12 cellular contexts compared by ENCODE assay signal in genomic region chr1:97144527-97144926, GRCh38.
DNase-seq lines count a peak whose midpoint lies in the region; ATAC-seq, FAIRE-seq and TF ChIP-seq lines count a peak whose summit lies in the region.
"Had no signal": no experiment of that assay in that cellular context is flagged by ENCODE, and none has a peak within 500 bp of the region (broad histone marks: within the 10 kb centered on the region; RNA-seq: fewer than 3 reads in every experiment).

No MANE protein-coding gene starts in this region.

- FAIRE-seq in GM12878 (lab: Jason Lieb, UNC) (no peak), urothelium cell line (lab: Jason Lieb, UNC) (no peak)
- FAIRE-seq: A204.1 had no signal

- TF ChIP-seq CTCF in MCF 10A (IDR thresholded peaks at IDR 0.05; ENCODE audit: unreplicated experiment) (no peak), breast epithelium (IDR thresholded peaks at IDR 0.05) (no peak), GM12878 (IDR thresholded peaks at IDR 0.05 in 2 of 3, conservative IDR thresholded peaks at IDR 0.05 in 1 of 3; ENCODE audit: control insufficient read depth in 2 of 3, extremely low read depth in 1 of 3, insufficient read depth in 1 of 3, low read depth in 3 of 3, low read length in 3 of 3) (no peak), foreskin keratinocyte (conservative IDR thresholded peaks at IDR 0.05) (no peak)

- DNase-seq in MCF 10A (ENCODE audit: unreplicated experiment) (peak; percentile 68), breast epithelium (ENCODE audit: low spot score in 2 of 2) (no peak), GM12878 (ENCODE audit: low read depth, low spot score) (no peak), foreskin keratinocyte (peak; percentile 49 to 74), urothelium cell line (ENCODE audit: low spot score) (peak; percentile 29), amygdala (lab: John Stamatoyannopoulos, UW) (no peak), HuH-7 (ENCODE audit: low spot score) (no peak)
- DNase-seq: Right ventricle myocardium superior; stimulated activated CD4-positive, alpha-beta T cell treated with anti-CD3 and anti-CD28 coated beads, Interleukin-12 subunit alpha, Interleukin-12 subunit beta, amount 100 ng/mL, for 4 hours had no signal

- H3K27me3 ChIP-seq in breast epithelium (no peaks in the 10 kb centered on the region), GM12878 (replicated peaks in 1 of 2; ENCODE audit: control insufficient read depth in 2 of 2, insufficient read depth in 2 of 2, low read length in 1 of 2) (no peaks in the 10 kb centered on the region), foreskin keratinocyte (no peaks in the 10 kb centered on the region)

- no peak overlapping the region for H3K9ac ChIP-seq in GM12878 (ENCODE audit: control insufficient read depth, insufficient read depth, low read length)

- TF ChIP-seq POLR2A in breast epithelium (IDR thresholded peaks at IDR 0.05) (no peak), GM12878 (IDR thresholded peaks at IDR 0.05; ENCODE audit: low read depth, low read length) (no peak)

- CTCF ChIA-PET in MCF 10A (lab: Yijun Ruan, JAX) (interaction anchor here (0.6 kb wide), 1 partner anchor 1232 kb away, joined by 3 read pairs; no protein-coding TSS in a partner anchor), GM12878 (lab: Yijun Ruan, JAX) (interaction anchor here (0.5 kb wide), 1 partner anchor 162 kb away, joined by 5 read pairs; no protein-coding TSS in a partner anchor)

- H3K36me3 ChIP-seq in breast epithelium = no peaks in the 10 kb centered on the region
- H3K36me3 ChIP-seq in GM12878 (ENCODE audit: control insufficient read depth in 2 of 2, insufficient read depth in 2 of 2, low read length in 1 of 2) = no peaks in the 10 kb centered on the region

- no peaks in the 10 kb centered on the region for H4K20me1 ChIP-seq in GM12878 (ENCODE audit: control insufficient read depth, insufficient read depth)

- H3K79me2 ChIP-seq in GM12878 (ENCODE audit: control insufficient read depth, insufficient read depth, low read length) = no peaks in the 10 kb centered on the region

- H3K27me3 Mint-ChIP-seq in MCF 10A (ENCODE audit: insufficient read depth, unreplicated experiment) = no peaks in the 10 kb centered on the region
- H3K27me3 Mint-ChIP-seq: dendritic cell treated with granulocyte-macrophage colony-stimulating factor and Interleukin-4, amounts not matched to agents 40 ng/mL and 50 ng/mL, for 4 days had no signal

- SMC1A ChIA-PET in GM12878 (lab: Charles Lee; ENCODE audit: uncharacterized antibody, unreplicated experiment) = no interaction called here

- H2AFZ ChIP-seq in GM12878 (ENCODE audit: control insufficient read depth, low read depth, low read length) = no peak overlapping the region

- ATAC-seq in GM12878 (no peak), foreskin keratinocyte (peak; percentile 96), GM19328 (IDR thresholded peaks at IDR 0.05; ENCODE audit: unreplicated experiment) (no peak)

- H3K4me1 ChIP-seq in breast epithelium (no peaks in the 10 kb centered on the region), GM12878 (ENCODE audit: control insufficient read depth, insufficient read depth, low read length) (no peaks in the 10 kb centered on the region), foreskin keratinocyte (peaks cover 18% of the 10 kb centered on the region)

- no peak overlapping the region for H3K4me3 ChIP-seq in breast epithelium
- no peak overlapping the region for H3K4me3 ChIP-seq in GM12878

- H3K9me3 ChIP-seq in breast epithelium = no peaks in the 10 kb centered on the region
- H3K9me3 ChIP-seq in GM12878 (replicated peaks; ENCODE audit: control insufficient read depth, insufficient read depth, low read length) = no peaks in the 10 kb centered on the region

- H3K4me1 Mint-ChIP-seq in MCF 10A (ENCODE audit: insufficient read depth, unreplicated experiment) = peaks cover 48% of the 10 kb centered on the region

- intact Hi-C loops in MCF 10A (cut with micrococcal nuclease) (loop anchor here (10.0 kb wide), 1 partner anchor 900 kb away; no protein-coding TSS in a partner anchor), breast epithelium (cut with DNase I; ENCODE audit: low total_unique reads) (no loop called here), GM12878 (cut with micrococcal nuclease; ENCODE audit: unreplicated experiment) (no loop called here)

- no peak for TF ChIP-seq RAD21 in GM12878 (IDR thresholded peaks at IDR 0.05; ENCODE audit: insufficient read depth, low read depth, low read length)

- RAD21 ChIA-PET in GM12878 (lab: Charles Lee; ENCODE audit: unreplicated experiment) = no interaction called here

- peak overlapping the region; percentile 93 for H3K27ac Mint-ChIP-seq in MCF 10A (ENCODE audit: low read depth, unreplicated experiment)
- H3K27ac Mint-ChIP-seq: dendritic cell treated with granulocyte-macrophage colony-stimulating factor and Interleukin-4, amounts not matched to agents 40 ng/mL and 50 ng/mL, for 4 days had no signal

- H3K27ac ChIP-seq in breast epithelium = no peak overlapping the region
- H3K27ac ChIP-seq in GM12878 (ENCODE audit: control insufficient read depth, insufficient read depth) = no peak overlapping the region
- no peak overlapping the region for H3K27ac ChIP-seq in foreskin keratinocyte

- H3K9me3 Mint-ChIP-seq in MCF 10A (ENCODE audit: unreplicated experiment) = no peaks in the 10 kb centered on the region
- H3K9me3 Mint-ChIP-seq: dendritic cell treated with granulocyte-macrophage colony-stimulating factor and Interleukin-4, amounts not matched to agents 40 ng/mL and 50 ng/mL, for 4 days had no signal

- H3K4me3 Mint-ChIP-seq in MCF 10A (ENCODE audit: unreplicated experiment) = peak overlapping the region; percentile 41
- H3K4me3 Mint-ChIP-seq: dendritic cell treated with granulocyte-macrophage colony-stimulating factor and Interleukin-4, amounts not matched to agents 40 ng/mL and 50 ng/mL, for 4 days had no signal

- POLR2A ChIA-PET in MCF 10A (lab: Yijun Ruan, JAX) (interaction anchor here (0.7 to 2.8 kb wide), 6 partner anchors 9 to 287 kb away, joined by 3 to 14 read pairs (median 4); no protein-coding TSS in a partner anchor), GM12878 (lab: Charles Lee) (interaction anchor here (0.6 kb wide), 1 partner anchor 82 kb away, joined by 4 read pairs; no protein-coding TSS in a partner anchor)

- BruUV-seq in MCF 10A (replicated peaks; lab: Mats Ljungman, UMichigan) (no TSS peak), GM12878 (replicated peaks; lab: Mats Ljungman, UMichigan) (no TSS peak)

- H3K4me2 ChIP-seq in GM12878 (ENCODE audit: control insufficient read depth, insufficient read depth) = no peak overlapping the region

- in situ Hi-C loops in GM12878 (cut with MboI) = loop anchor here (10.0 kb wide), 1 partner anchor 900 kb away; no protein-coding TSS in a partner anchor

- H3K36me3 Mint-ChIP-seq in MCF 10A (ENCODE audit: insufficient read depth, unreplicated experiment) = peaks cover 6% of the 10 kb centered on the region

- no peak for TF ChIP-seq EP300 in GM12878 (IDR thresholded peaks at IDR 0.05; ENCODE audit: borderline replicate concordance in 1 of 2, control insufficient read depth in 1 of 2, low read depth in 2 of 2, low read length in 2 of 2)

TF ChIP-seq in GM12878, 131 proteins besides CTCF, POLR2A, EP300 and RAD21:
- TF ChIP-seq JUNB (IDR thresholded peaks at IDR 0.05) (0 out of 2 replicates have a peak, but pooled peaks have one; percentile 36), SUPT20H (IDR thresholded peaks at IDR 0.05; ENCODE audit: borderline replicate concordance, control insufficient read depth, low read depth, low read length) (no peak)

Comparison
In these comparisons a context has a peak if more than half of its experiments do, and no peak if none do; other contexts are left out.
1. DNase-seq: peak in MCF 10A (single experiment), foreskin keratinocyte (2 of 2) and urothelium cell line (single experiment); none in breast epithelium (0 of 2), GM12878 (single experiment), amygdala (0 of 56) and HuH-7 (single experiment).